13 cellular contexts compared by ENCODE assay signal in genomic region chr6:41443616-41444525, GRCh38.
DNase-seq lines count a peak whose midpoint lies in the region; ATAC-seq and TF ChIP-seq lines count a peak whose summit lies in the region.
"Had no signal": no experiment of that assay in that cellular context is flagged by ENCODE, and none has a peak within 500 bp of the region (broad histone marks: within the 10 kb centered on the region; RNA-seq: fewer than 3 reads in every experiment).

No MANE protein-coding gene starts in this region.

- TF ChIP-seq EP300 in suprapubic skin (IDR thresholded peaks at IDR 0.05), result no peak

- H3K36me3 ChIP-seq in HUES64 (ENCODE audit: insufficient read depth, low read length), result no peaks in the 10 kb centered on the region
- H3K36me3 ChIP-seq in suprapubic skin, result no peaks in the 10 kb centered on the region
- H3K36me3 ChIP-seq: BLaER1 had no signal

- 24% methylated on average over 13 of the region's 15 CpGs for WGBS in HUES64
- WGBS in suprapubic skin, result 53% methylated on average over 15 of the region's 15 CpGs

- TF ChIP-seq POLR2A in suprapubic skin (IDR thresholded peaks at IDR 0.05), result no peak

- no peak for ATAC-seq in naive B cell (ENCODE audit: low read depth in 2 of 2)
- ATAC-seq in activated T-cell treated with anti-CD3 and anti-CD28 coated beads, Interleukin-2, amount 50 U/mL, for 4 hours, result no peak
- ATAC-seq: Panc1 had no signal

- DNase-seq in fibroblast of mammary gland (ENCODE audit: low read depth), result peak; percentile 15
- no peak for DNase-seq in naive B cell
- DNase-seq in suprapubic skin (ENCODE audit: low spot score in 2 of 2), result no peak
- DNase-seq in NCI-H446 treated with DMSO at 0.1 percent for 48 hours (lab: John Stamatoyannopoulos, UW), result no peak
- DNase-seq in iPS-NIHi11 (ENCODE audit: low spot score), result no peak
- no peak for DNase-seq in DMS 273 (lab: John Stamatoyannopoulos, UW; ENCODE audit: unreplicated experiment)
- DNase-seq in activated T-cell treated with anti-CD3 and anti-CD28 coated beads, Interleukin-2, amount 50 U/mL, for 4 hours, result no peak
- DNase-seq: effector CD4-positive, alpha-beta T cell; MM.1S had no signal

- no peak overlapping the region for H3K9ac ChIP-seq in HUES64 (ENCODE audit: low read depth, low read length)
- H3K9ac ChIP-seq: BLaER1 had no signal

- H3K9me3 Mint-ChIP-seq in naive B cell, result peaks cover 0 to 6% (median 0%) of the 10 kb centered on the region in 7 donors
- H3K9me3 Mint-ChIP-seq in activated T-cell treated with anti-CD3 and anti-CD28 coated beads, Interleukin-2, amount 50 U/mL, for 4 hours, result no peaks in the 10 kb centered on the region
- H3K9me3 Mint-ChIP-seq: activated naive CD4-positive, alpha-beta T cell treated with anti-CD3 and anti-CD28 coated beads, Interleukin-2, amount 50 U/mL, for 72 hours had no signal

- peak overlapping the region in 4 of 6 donors; percentile 52 to 93 (median 82) for H3K27ac Mint-ChIP-seq in naive B cell

- peaks cover 34 to 46% (median 37%) of the 10 kb centered on the region in 3 donors for H3K4me1 Mint-ChIP-seq in naive B cell
- H3K4me1 Mint-ChIP-seq in activated T-cell treated with anti-CD3 and anti-CD28 coated beads, Interleukin-2, amount 50 U/mL, for 4 hours (ENCODE audit: low read depth), result peaks cover 41% of the 10 kb centered on the region

- H3K9me3 ChIP-seq in HUES64 (ENCODE audit: insufficient read depth, low read depth, low read length) (no peaks in the 10 kb centered on the region), suprapubic skin (no peaks in the 10 kb centered on the region)
- H3K9me3 ChIP-seq: BLaER1 had no signal

- peaks cover 17% of the 10 kb centered on the region for H3K4me1 ChIP-seq in HUES64 (ENCODE audit: insufficient read depth, low read length)
- peaks cover 15% of the 10 kb centered on the region for H3K4me1 ChIP-seq in suprapubic skin

- no peak overlapping the region; the same call in 1 of the 2 replicates for H3K27ac ChIP-seq in HUES64 (ENCODE audit: low read depth, low read length)
- no peak overlapping the region for H3K27ac ChIP-seq in suprapubic skin
- H3K27ac ChIP-seq: BLaER1 had no signal

- H3K4me3 Mint-ChIP-seq in naive B cell, result peak overlapping the region in 3 of 8 donors; percentile 16 to 63 (median 59)
- H3K4me3 Mint-ChIP-seq in activated T-cell treated with anti-CD3 and anti-CD28 coated beads, Interleukin-2, amount 50 U/mL, for 4 hours, result no peak overlapping the region

- TF ChIP-seq CTCF in fibroblast of mammary gland (conservative IDR thresholded peaks at IDR 0.05; ENCODE audit: control insufficient read depth, insufficient read depth, low read depth, low read length) (no peak), suprapubic skin (IDR thresholded peaks at IDR 0.05) (no peak)

- H3K4me3 ChIP-seq in HUES64 (ENCODE audit: low read length) (peak overlapping the region; percentile 30), fibroblast of mammary gland (ENCODE audit: control insufficient read depth, low read depth, low read length) (no peak overlapping the region), suprapubic skin (peak overlapping the region; percentile 17)
- H3K4me3 ChIP-seq: BLaER1 had no signal

- H3K27me3 ChIP-seq in HUES64 (ENCODE audit: insufficient read depth, low read length) (peaks cover 32% of the 10 kb centered on the region), suprapubic skin (peaks cover 18% of the 10 kb centered on the region)

- no peaks in the 10 kb centered on the region for H3K36me3 Mint-ChIP-seq in naive B cell
- no peaks in the 10 kb centered on the region for H3K36me3 Mint-ChIP-seq in activated T-cell treated with anti-CD3 and anti-CD28 coated beads, Interleukin-2, amount 50 U/mL, for 4 hours (ENCODE audit: insufficient read depth)
- H3K36me3 Mint-ChIP-seq: activated naive CD4-positive, alpha-beta T cell treated with anti-CD3 and anti-CD28 coated beads, Interleukin-2, amount 50 U/mL, for 72 hours had no signal

- H3K27me3 Mint-ChIP-seq in naive B cell, result peaks cover 8 to 53% (median 24%) of the 10 kb centered on the region in 3 donors
- H3K27me3 Mint-ChIP-seq in activated T-cell treated with anti-CD3 and anti-CD28 coated beads, Interleukin-2, amount 50 U/mL, for 4 hours (ENCODE audit: low read depth), result peaks cover 16% of the 10 kb centered on the region
